ENCODE assay signal across 8 cellular contexts in genomic region chr12:94148841-94149780, GRCh38. TPM values are rescaled to one million over a fixed set of nuclear protein-coding genes. Genes with fewer than 3 reads are reported as not detected.
A peak's percentile ranks its signal among the peaks of the same experiment; 100 is the strongest.
DNase-seq lines count a peak whose midpoint lies in the region; ATAC-seq, FAIRE-seq and TF ChIP-seq lines count a peak whose summit lies in the region.

No MANE protein-coding gene starts in this region.

- intact Hi-C loops in CD14-positive monocyte (cut with micrococcal nuclease): loop anchor here (5.0 to 10.0 kb wide), 4 partner anchors 33 to 383 kb away; no protein-coding TSS in a partner anchor

- H3K27me3 ChIP-seq in iPS-15b (ENCODE audit: control insufficient read depth, insufficient read depth, low read length) (peaks cover 87% of the 10 kb centered on the region), smooth muscle cell (ENCODE audit: low read depth) (peaks cover 90% of the 10 kb centered on the region)

- peaks cover 0 to 2% (median 0%) of the 10 kb centered on the region in 7 donors for H3K9me3 Mint-ChIP-seq in CD14-positive monocyte

- no peaks in the 10 kb centered on the region for H3F3A ChIP-seq in smooth muscle cell (ENCODE audit: low read depth)

- H3K4me3 ChIP-seq in iPS-15b (ENCODE audit: low read depth, low read length): peak overlapping the region; percentile 64
- peak overlapping the region; percentile 59 for H3K4me3 ChIP-seq in smooth muscle cell

- H3K9ac ChIP-seq in iPS-15b (ENCODE audit: low read depth, low read length): no peak overlapping the region
- H3K9ac ChIP-seq in smooth muscle cell (ENCODE audit: low read depth): no peak overlapping the region

- H2AFZ ChIP-seq in smooth muscle cell (ENCODE audit: low read depth): no peak overlapping the region

- FAIRE-seq in HTR-8/SVneo (lab: Jason Lieb, UNC): no peak

- no peak overlapping the region for H3K27ac ChIP-seq in smooth muscle cell (ENCODE audit: low read depth)

- H3K4me1 Mint-ChIP-seq in CD14-positive monocyte: peaks cover 51% of the 10 kb centered on the region

- H3K36me3 ChIP-seq in iPS-15b (ENCODE audit: control insufficient read depth, insufficient read depth, low read length) (no peaks in the 10 kb centered on the region), smooth muscle cell (ENCODE audit: low read depth) (no peaks in the 10 kb centered on the region)

- ATAC-seq in GM19035 (IDR thresholded peaks at IDR 0.05; ENCODE audit: unreplicated experiment) (peak; percentile 41), HG03175 (IDR thresholded peaks at IDR 0.05; ENCODE audit: unreplicated experiment) (peak; percentile 30)

- no peaks in the 10 kb centered on the region for H3K9me3 ChIP-seq in iPS-15b (ENCODE audit: control insufficient read depth, insufficient read depth, low read length)
- H3K9me3 ChIP-seq in smooth muscle cell (replicated peaks; ENCODE audit: low read depth): no peaks in the 10 kb centered on the region

- DNase-seq in CD14-positive monocyte (ENCODE audit: low spot score) (peak; percentile 51), SK-N-DZ (ENCODE audit: low spot score) (peak; percentile 59), astrocyte of the hippocampus (ENCODE audit: low read depth, low spot score) (peak; percentile 74), smooth muscle cell (lab: John Stamatoyannopoulos, UW; ENCODE audit: unreplicated experiment) (no peak), HTR-8/SVneo (ENCODE audit: insufficient read length, low spot score) (no peak)

- H3K4me1 ChIP-seq in iPS-15b (ENCODE audit: control insufficient read depth, insufficient read depth, low read length): peaks cover 17% of the 10 kb centered on the region
- H3K4me1 ChIP-seq in smooth muscle cell (ENCODE audit: low read depth): peaks cover 20% of the 10 kb centered on the region

- peak overlapping the region; percentile 88 for H3K4me2 ChIP-seq in smooth muscle cell

- H3K27ac Mint-ChIP-seq in CD14-positive monocyte: peak overlapping the region in 6 of 7 donors; percentile 31 to 93 (median 82)

- H3K27me3 Mint-ChIP-seq in CD14-positive monocyte (ENCODE audit: low read depth in 3 of 3): peaks cover 3 to 14% (median 10%) of the 10 kb centered on the region in 3 donors

- H3K36me3 Mint-ChIP-seq in CD14-positive monocyte: peaks cover 15 to 17% of the 10 kb centered on the region in 2 donors

- TF ChIP-seq CTCF in CD14-positive monocyte (IDR thresholded peaks at IDR 0.05) (peak; percentile 61), smooth muscle cell (IDR thresholded peaks at IDR 0.05; ENCODE audit: borderline replicate concordance, insufficient read depth, poor library complexity, severe bottlenecking) (peak; percentile 10)

- 3% methylated on average over 119 of the region's 124 CpGs for WGBS in smooth muscle cell (ENCODE audit: low lambda C conversion rate)

- no peaks in the 10 kb centered on the region for H3K79me2 ChIP-seq in smooth muscle cell (ENCODE audit: low read depth)

- H4K20me1 ChIP-seq in smooth muscle cell (ENCODE audit: low read depth): no peaks in the 10 kb centered on the region

- peak overlapping the region; percentile 99 for H3K4me3 Mint-ChIP-seq in CD14-positive monocyte

RNA-seq across cellular contexts. Expression of gene PLXNC1, which starts 0.7 kb away (rescaled TPM):
- polyA plus RNA-seq in CD14-positive monocyte (10 to 100 TPM; 14.3 to 15.4 TPM), smooth muscle cell (0.66 and 0.70 TPM in 2 replicates)
- polyA plus RNA-seq in SK-N-DZ (2014; cell fraction: cytosol; rRNA removed): 0.50 and 0.96 TPM in 2 replicates
- 0.95 and 1.1 TPM in 2 replicates for polyA plus RNA-seq in SK-N-DZ (2014; cell fraction: nucleus; rRNA removed)
- 0.49 and 0.81 TPM in 2 replicates for total RNA-seq in smooth muscle cell

Comparison
In these comparisons a context has a peak if more than half of its experiments do, and no peak if none do; other contexts are left out.
1. DNase-seq: peak in CD14-positive monocyte (single experiment), SK-N-DZ (single experiment) and astrocyte of the hippocampus (single experiment); none in smooth muscle cell (single experiment) and HTR-8/SVneo (single experiment).